Comparison of ENCODE assay signal across 12 cellular contexts in genomic region chr3:78887029-78887428, GRCh38.
A peak's percentile ranks its signal among the peaks of the same experiment; 100 is the strongest.
DNase-seq lines count a peak whose midpoint lies in the region; TF ChIP-seq lines count a peak whose summit lies in the region.
"Had no signal": no experiment of that assay in that cellular context is flagged by ENCODE, and none has a peak within 500 bp of the region (broad histone marks: within the 10 kb centered on the region; RNA-seq: fewer than 3 reads in every experiment).

No MANE protein-coding gene starts in this region.

- no peaks in the 10 kb centered on the region for H3K27me3 ChIP-seq in MM.1S (replicated peaks; ENCODE audit: insufficient read depth, low read length)

- peaks cover 24% of the 10 kb centered on the region for H3K4me1 Mint-ChIP-seq in nephron

- H3K9me2 ChIP-seq in MM.1S (replicated peaks; ENCODE audit: insufficient read depth, low read length): no peaks in the 10 kb centered on the region

- H3K4me1 ChIP-seq in MM.1S (ENCODE audit: low read length): peaks cover 23% of the 10 kb centered on the region

- peaks cover 17% of the 10 kb centered on the region for H3K36me3 Mint-ChIP-seq in nephron (ENCODE audit: low read depth)
- H3K36me3 Mint-ChIP-seq: CD8-positive, alpha-beta T cell had no signal

- no peaks in the 10 kb centered on the region for H3K36me3 ChIP-seq in MM.1S (replicated peaks; ENCODE audit: insufficient read depth, low read length)

- DNase-seq in Daoy (ENCODE audit: low read depth) (peak; percentile 64), MM.1S (no peak), dedifferentiated amniotic fluid mesenchymal stem cell (ENCODE audit: extremely low spot score) (peak; percentile 54), GF-D8 (lab: John Stamatoyannopoulos, UW) (no peak), HuH-7.5 (ENCODE audit: low spot score) (no peak), SIG-M5 (lab: John Stamatoyannopoulos, UW) (no peak), NCI-H2227 treated with DMSO at 0.1 percent for 48 hours (lab: John Stamatoyannopoulos, UW) (no peak)
- DNase-seq: activated gamma-delta T cell treated with Interleukin-2 at 50 U/mL for 16 hours; CD8-positive, alpha-beta T cell; stimulated activated naive CD8-positive, alpha-beta T cell treated with anti-CD3 and anti-CD28 coated beads, Interleukin-15, amount 100 ng/mL, for 72 hours; T-helper 9 cell had no signal

- H3K4me3 Mint-ChIP-seq in nephron: no peak overlapping the region
- H3K4me3 Mint-ChIP-seq: CD8-positive, alpha-beta T cell had no signal

- H4K20me1 ChIP-seq in MM.1S (ENCODE audit: insufficient read depth, low read length): no peaks in the 10 kb centered on the region

- peak overlapping the region; percentile 71 for H3K4me2 ChIP-seq in MM.1S (ENCODE audit: low read depth, low read length)

- TF ChIP-seq CTCF in MM.1S (IDR thresholded peaks at IDR 0.05; ENCODE audit: low read length): no peak
- no peak for TF ChIP-seq CTCF in nephron (IDR thresholded peaks at IDR 0.05; ENCODE audit: unreplicated experiment in 3 of 3)

- H3K79me2 ChIP-seq in MM.1S (ENCODE audit: low read length): peaks cover 9% of the 10 kb centered on the region

- H3K27ac Mint-ChIP-seq in nephron: peak overlapping the region in 2 of 3 experiments; percentile 1 to 6
- H3K27ac Mint-ChIP-seq: CD8-positive, alpha-beta T cell had no signal

- H3K4me3 ChIP-seq in MM.1S (ENCODE audit: low read length): peak overlapping the region; percentile 40; the same call in 1 of the 2 replicates

- peaks cover 16% of the 10 kb centered on the region; the same call in 1 of the 2 replicates for H3F3A ChIP-seq in MM.1S (ENCODE audit: insufficient read depth, low read length)

- no peaks in the 10 kb centered on the region for H3K9me3 ChIP-seq in MM.1S (replicated peaks; ENCODE audit: insufficient read depth, low read length)

- H3K9ac ChIP-seq in MM.1S (ENCODE audit: low read length): peak overlapping the region; percentile 39; the same call in 1 of the 2 replicates

- no peaks in the 10 kb centered on the region for H3K27me3 Mint-ChIP-seq in nephron (ENCODE audit: low read depth)
- H3K27me3 Mint-ChIP-seq: stimulated activated naive CD8-positive, alpha-beta T cell treated with anti-CD3 and anti-CD28 coated beads, Interleukin-15, amount 100 ng/mL, for 72 hours had no signal

- H3K27ac ChIP-seq in MM.1S (ENCODE audit: low read length): peak overlapping the region; percentile 69; the same call in 1 of the 2 replicates

- peaks cover 4% of the 10 kb centered on the region for H3K9me3 Mint-ChIP-seq in nephron

- H2AFZ ChIP-seq in MM.1S (ENCODE audit: low read length): 0 out of 2 replicates have a peak overlapping the region, but pooled peaks have one; percentile 22

Comparison
In these comparisons a context has a peak if more than half of its experiments do, and no peak if none do; other contexts are left out.
1. DNase-seq: peak in Daoy (single experiment) and dedifferentiated amniotic fluid mesenchymal stem cell (single experiment); none in MM.1S (single experiment), GF-D8 (single experiment), HuH-7.5 (single experiment), SIG-M5 (single experiment) and NCI-H2227 treated with DMSO at 0.1 percent for 48 hours (single experiment).